In the genomic region with DNA sequence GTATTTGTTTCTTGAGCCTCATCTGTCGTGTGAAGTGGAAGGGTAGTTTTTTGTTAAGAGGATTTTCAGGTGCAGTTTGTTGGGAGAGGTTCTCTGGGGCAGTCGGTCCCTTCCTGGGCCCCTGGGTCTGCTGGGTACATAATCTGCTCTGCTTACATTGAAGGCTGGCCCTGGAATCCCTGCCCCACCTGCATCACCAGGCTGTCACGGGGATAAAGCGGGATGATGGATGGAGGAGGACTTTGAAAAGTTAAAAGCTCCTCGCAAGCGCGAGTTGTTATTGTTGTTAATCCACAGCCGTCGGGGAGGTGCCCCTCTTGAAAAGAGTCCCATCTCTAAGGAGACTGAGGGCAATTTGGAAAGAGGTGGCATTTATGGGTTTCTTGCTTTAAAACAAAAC, we compare ENCODE assay signal across 1 cellular context.
TF ChIP-seq lines count a peak whose summit lies in the region.

No MANE protein-coding gene starts in this region.

TF ChIP-seq in H1, 55 proteins besides CTCF, POLR2A, EP300 and RAD21 (continued from another document):
- TF ChIP-seq ATF3 (IDR thresholded peaks at IDR 0.05; ENCODE audit: insufficient read depth, low read depth, low read length), result no peak
- no peak for TF ChIP-seq E2F6 (IDR thresholded peaks at IDR 0.05)
- no peak for TF ChIP-seq KDM4A (IDR thresholded peaks at IDR 0.05; ENCODE audit: low read depth, low read length, severe bottlenecking)
- TF ChIP-seq CBX5 (IDR thresholded peaks at IDR 0.05; ENCODE audit: low read depth, low read length), result no peak
- TF ChIP-seq POLR2AphosphoS5 (IDR thresholded peaks at IDR 0.05; ENCODE audit: low read depth, low read length), result no peak
- TF ChIP-seq YY1 (IDR thresholded peaks at IDR 0.05; ENCODE audit: low read depth, low read length), result no peak
- no peak for TF ChIP-seq KDM5A (IDR thresholded peaks at IDR 0.05; ENCODE audit: low read length)
- TF ChIP-seq ATF2 (IDR thresholded peaks at IDR 0.05; ENCODE audit: low read length), result no peak
- TF ChIP-seq FOSL1 (IDR thresholded peaks at IDR 0.05; ENCODE audit: insufficient read depth, low read depth, low read length), result no peak
- TF ChIP-seq CREB1 (IDR thresholded peaks at IDR 0.05), result no peak
